In the genomic region with DNA sequence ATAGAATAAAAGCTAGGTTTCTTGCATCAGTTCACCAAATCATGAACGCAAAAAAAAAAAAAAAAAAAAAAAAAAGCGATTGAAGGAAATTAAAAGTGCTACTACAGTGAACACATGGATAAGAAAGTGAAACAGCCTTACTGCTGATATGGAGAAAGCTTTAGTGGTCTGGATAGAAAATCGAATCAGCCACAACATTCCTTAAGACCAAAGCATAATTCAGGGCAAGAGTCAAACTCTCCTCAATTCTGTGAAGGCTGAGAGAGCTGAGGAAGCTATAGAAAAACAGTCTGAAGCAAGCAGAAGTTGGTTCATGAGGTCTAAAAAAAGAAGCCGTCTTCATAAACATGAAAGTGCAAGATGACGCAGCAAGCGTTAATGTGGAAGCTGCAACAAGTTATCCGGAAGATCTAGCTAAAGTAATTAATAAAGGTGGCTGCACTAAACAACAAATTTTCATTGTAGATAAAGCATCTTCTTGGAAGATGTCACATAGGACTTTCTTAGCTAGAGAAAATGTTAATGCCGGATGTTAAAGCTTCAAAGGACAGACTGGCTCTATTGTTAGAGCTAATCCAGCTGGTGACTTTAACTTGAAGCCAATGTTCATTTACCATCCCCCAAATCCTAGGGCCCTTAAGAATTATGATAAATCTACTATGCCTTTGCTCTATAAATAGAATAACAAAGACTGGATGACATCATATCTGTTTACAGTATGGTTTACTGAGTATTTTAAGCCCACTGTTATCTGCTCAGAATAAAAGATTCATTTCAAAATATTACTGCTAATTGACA, we compare ENCODE assay signal across 8 cellular contexts. TPM values are rescaled to one million over a fixed set of nuclear protein-coding genes. Genes with fewer than 3 reads are reported as not detected.
DNase-seq lines count a peak whose midpoint lies in the region; ATAC-seq and TF ChIP-seq lines count a peak whose summit lies in the region.

No MANE protein-coding gene starts in this region.

- no peaks in the 10 kb centered on the region for H3K27me3 ChIP-seq in GM06990 (replicated peaks; ENCODE audit: control insufficient read depth, insufficient read depth, low read length)
- H3K27me3 ChIP-seq in neural progenitor cell, result no peaks in the 10 kb centered on the region

- peak overlapping the region; percentile 29 for H3K4me3 Mint-ChIP-seq in central memory CD8-positive, alpha-beta T cell
- peak overlapping the region; percentile 7 for H3K4me3 Mint-ChIP-seq in neural progenitor cell

- H4K20me1 ChIP-seq in neural progenitor cell (ENCODE audit: low read depth), result no peaks in the 10 kb centered on the region

- peaks cover 41% of the 10 kb centered on the region for H3K4me1 ChIP-seq in neural progenitor cell

- peaks cover 9% of the 10 kb centered on the region for H3F3A ChIP-seq in neural progenitor cell (ENCODE audit: low read depth)

- H3K27me3 Mint-ChIP-seq in central memory CD8-positive, alpha-beta T cell, result peaks cover 11% of the 10 kb centered on the region
- no peaks in the 10 kb centered on the region for H3K27me3 Mint-ChIP-seq in neural progenitor cell (ENCODE audit: insufficient read depth, low read depth)

- ATAC-seq in central memory CD8-positive, alpha-beta T cell (replicated peaks; ENCODE audit: extremely low read depth, poor library complexity, severe bottlenecking), result no peak
- ATAC-seq in omental fat pad (ENCODE audit: low FRiP score), result no peak

- H2AFZ ChIP-seq in neural progenitor cell (replicated peaks), result no peak overlapping the region

- H3K27ac ChIP-seq in neural progenitor cell, result peak overlapping the region; percentile 65

- H3K4me2 ChIP-seq in neural progenitor cell, result peak overlapping the region; percentile 70

- no peaks in the 10 kb centered on the region for H3K36me3 Mint-ChIP-seq in central memory CD8-positive, alpha-beta T cell (ENCODE audit: insufficient read depth)
- H3K36me3 Mint-ChIP-seq in neural progenitor cell, result no peaks in the 10 kb centered on the region

- DNase-seq in GM06990 (ENCODE audit: extremely low read depth, insufficient read length) (peak; percentile 66), LHCN-M2 (ENCODE audit: low read depth) (peak; percentile 45), neural progenitor cell (ENCODE audit: low spot score) (peak; percentile 27), NCI-H187 treated with DMSO at 0.1 percent for 48 hours (lab: John Stamatoyannopoulos, UW) (no peak), omental fat pad (ENCODE audit: low spot score) (no peak), HK-2 (ENCODE audit: unreplicated experiment) (no peak), NCI-H2227 treated with DMSO at 0.1 percent for 48 hours (lab: John Stamatoyannopoulos, UW) (no peak)
- DNase-seq in central memory CD8-positive, alpha-beta T cell (ENCODE audit: low spot score in 2 of 2), result no peak

- H3K4me1 Mint-ChIP-seq in central memory CD8-positive, alpha-beta T cell, result no peaks in the 10 kb centered on the region
- H3K4me1 Mint-ChIP-seq in neural progenitor cell, result peaks cover 55% of the 10 kb centered on the region

- no peak overlapping the region for H3K9ac ChIP-seq in neural progenitor cell

- no peak overlapping the region for H3K27ac Mint-ChIP-seq in central memory CD8-positive, alpha-beta T cell (ENCODE audit: low read depth)
- H3K27ac Mint-ChIP-seq in neural progenitor cell, result peak overlapping the region; percentile 98

- no peaks in the 10 kb centered on the region for H3K9me3 Mint-ChIP-seq in central memory CD8-positive, alpha-beta T cell
- no peaks in the 10 kb centered on the region for H3K9me3 Mint-ChIP-seq in neural progenitor cell

- H3K79me2 ChIP-seq in neural progenitor cell (ENCODE audit: low read depth), result no peaks in the 10 kb centered on the region

- no peaks in the 10 kb centered on the region for H3K9me3 ChIP-seq in neural progenitor cell (ENCODE audit: low read depth)

- H3K36me3 ChIP-seq in GM06990 (ENCODE audit: control insufficient read depth, insufficient read depth, low read length) (no peaks in the 10 kb centered on the region), neural progenitor cell (no peaks in the 10 kb centered on the region)

- no peak for TF ChIP-seq CTCF in GM06990 (IDR thresholded peaks at IDR 0.05; ENCODE audit: insufficient read depth, low read length, poor library complexity, severe bottlenecking)
- no peak for TF ChIP-seq CTCF in neural progenitor cell (IDR thresholded peaks at IDR 0.05)
- TF ChIP-seq CTCF in omental fat pad (IDR thresholded peaks at IDR 0.05), result no peak

- H3K4me3 ChIP-seq in GM06990 (replicated peaks; ENCODE audit: low read depth, low read length), result peak overlapping the region; percentile 26; the same call in 1 of the 2 replicates
- no peak overlapping the region for H3K4me3 ChIP-seq in neural progenitor cell

RNA-seq across cellular contexts. Expression of a gene that starts 19.2 kb away (rescaled TPM):
- total RNA-seq in LHCN-M2 (2014; rRNA removed) (7.8 and 7.9 TPM in 2 replicates), neural progenitor cell (ENCODE audit: low replicate concordance) (9.0 and 21.4 TPM in 2 replicates), omental fat pad (10 to 100 TPM in 2 of 4 donors, 1 to 10 TPM in 2; 3.4 to 11.7 (median 7.4) TPM)
- polyA plus RNA-seq in LHCN-M2 (2012), result 7.9 TPM

Comparison
In these comparisons a context has a peak if more than half of its experiments do, and no peak if none do; other contexts are left out.
1. DNase-seq: peak in GM06990 (single experiment), LHCN-M2 (single experiment) and neural progenitor cell (single experiment); none in central memory CD8-positive, alpha-beta T cell (0 of 2), NCI-H187 treated with DMSO at 0.1 percent for 48 hours (single experiment), omental fat pad (single experiment), HK-2 (single experiment) and NCI-H2227 treated with DMSO at 0.1 percent for 48 hours (single experiment).